In the genomic region with DNA sequence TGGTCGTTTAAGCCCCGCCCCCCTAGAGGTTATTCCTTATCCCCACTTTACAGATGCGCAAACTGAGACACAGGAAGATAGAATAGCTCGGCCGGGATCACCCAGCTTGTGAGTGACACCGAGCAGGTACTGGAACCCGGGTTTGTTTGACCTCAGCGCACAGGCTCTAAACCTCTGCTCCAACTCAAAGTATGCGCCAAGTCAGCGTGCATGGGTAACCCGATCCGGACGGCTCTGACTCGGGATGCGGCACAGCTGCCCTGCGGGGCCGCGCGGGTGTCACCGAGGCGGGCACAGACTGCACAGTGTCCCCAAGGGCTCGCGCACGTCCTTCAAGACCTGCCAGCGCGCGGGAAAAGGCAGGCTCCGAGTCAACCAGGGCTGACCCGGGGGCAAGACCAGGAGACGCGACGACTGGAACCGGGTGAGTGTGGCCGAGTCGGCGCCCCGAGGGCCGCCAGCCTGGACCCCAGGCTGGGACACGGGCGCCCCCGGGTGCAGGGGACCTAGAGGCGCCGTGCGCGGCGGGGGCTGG, we compare ENCODE assay signal across 9 cellular contexts.
A peak's percentile ranks its signal among the peaks of the same experiment; 100 is the strongest.
DNase-seq lines count a peak whose midpoint lies in the region; ATAC-seq and TF ChIP-seq lines count a peak whose summit lies in the region.
"Had no signal": no experiment of that assay in that cellular context is flagged by ENCODE, and none has a peak within 500 bp of the region (broad histone marks: within the 10 kb centered on the region; RNA-seq: fewer than 3 reads in every experiment).

No MANE protein-coding gene starts in this region.

- no peak overlapping the region for H3K27ac ChIP-seq in tibial artery
- H3K27ac ChIP-seq: neutrophil had no signal

- no peaks in the 10 kb centered on the region for H3K36me3 ChIP-seq in tibial artery
- H3K36me3 ChIP-seq: neutrophil had no signal

- no peak overlapping the region for H3K27ac Mint-ChIP-seq in activated CD4-positive, alpha-beta memory T cell treated with anti-CD3 and anti-CD28 coated beads, Interleukin-2, amount 10 ng/mL, durations not matched to agents 7 days and 5 days
- no peak overlapping the region for H3K27ac Mint-ChIP-seq in stimulated activated effector memory CD8-positive, alpha-beta T cell treated with anti-CD3 and anti-CD28 coated beads, Interleukin-12 subunit alpha, Interleukin-12 subunit beta, amount 100 ng/mL, for 72 hours

- H3K9me3 Mint-ChIP-seq in activated CD4-positive, alpha-beta memory T cell treated with anti-CD3 and anti-CD28 coated beads, Interleukin-2, amount 10 ng/mL, durations not matched to agents 7 days and 5 days: no peaks in the 10 kb centered on the region
- H3K9me3 Mint-ChIP-seq in stimulated activated effector memory CD8-positive, alpha-beta T cell treated with anti-CD3 and anti-CD28 coated beads, Interleukin-12 subunit alpha, Interleukin-12 subunit beta, amount 100 ng/mL, for 72 hours: no peaks in the 10 kb centered on the region

- intact Hi-C loops in tibial artery (cut with DNase I; ENCODE audit: low total_unique reads): no loop called here

- ATAC-seq in stimulated activated effector memory CD8-positive, alpha-beta T cell treated with anti-CD3 and anti-CD28 coated beads, Interleukin-12 subunit alpha, Interleukin-12 subunit beta, amount 100 ng/mL, for 72 hours: no peak
- no peak for ATAC-seq in HG02623 (IDR thresholded peaks at IDR 0.05; ENCODE audit: unreplicated experiment)

- H3K4me1 ChIP-seq in tibial artery: peaks cover 0 to 25% (median 20%) of the 10 kb centered on the region in 4 donors

- peak; percentile 16 to 59 for DNase-seq in NCI-H526 (lab: John Stamatoyannopoulos, UW)
- DNase-seq in NCI-H526 treated with DMSO at 0.1 percent for 48 hours (lab: John Stamatoyannopoulos, UW): no peak
- peak; percentile 20 for DNase-seq in activated CD4-positive, alpha-beta memory T cell treated with anti-CD3 and anti-CD28 coated beads, Interleukin-2, amount 10 ng/mL, durations not matched to agents 7 days and 5 days
- DNase-seq in stimulated activated effector memory CD8-positive, alpha-beta T cell treated with anti-CD3 and anti-CD28 coated beads, Interleukin-12 subunit alpha, Interleukin-12 subunit beta, amount 100 ng/mL, for 72 hours (ENCODE audit: low spot score in 2 of 2): peak in 1 of 2 donors; percentile 53
- DNase-seq in tibial artery: no peak
- no peak for DNase-seq in KG1 (lab: John Stamatoyannopoulos, UW)

- H3K4me1 Mint-ChIP-seq in activated CD4-positive, alpha-beta memory T cell treated with anti-CD3 and anti-CD28 coated beads, Interleukin-2, amount 10 ng/mL, durations not matched to agents 7 days and 5 days: peaks cover 59% of the 10 kb centered on the region
- peaks cover 28% of the 10 kb centered on the region for H3K4me1 Mint-ChIP-seq in stimulated activated effector memory CD8-positive, alpha-beta T cell treated with anti-CD3 and anti-CD28 coated beads, Interleukin-12 subunit alpha, Interleukin-12 subunit beta, amount 100 ng/mL, for 72 hours

- TF ChIP-seq CTCF in tibial artery (IDR thresholded peaks at IDR 0.05): no peak

- H3K4me3 ChIP-seq in iPS-11a (ENCODE audit: low read depth, low read length): peak overlapping the region; percentile 86
- H3K4me3 ChIP-seq in tibial artery: peak overlapping the region in 1 of 2 donors; percentile 53

- peaks cover 0 to 50% of the 10 kb centered on the region in 2 donors for H3K27me3 ChIP-seq in tibial artery

- POLR2A ChIA-PET in activated CD4-positive, alpha-beta memory T cell treated with anti-CD3 and anti-CD28 coated beads, Interleukin-2, amount 10 ng/mL, durations not matched to agents 7 days and 5 days (lab: Charles Lee): interaction anchor here (1.1 to 3.2 kb wide), 3 partner anchors 173 to 371 kb away, joined by 3 to 21 read pairs (median 4); no protein-coding TSS in a partner anchor

- H3K36me3 Mint-ChIP-seq in activated CD4-positive, alpha-beta memory T cell treated with anti-CD3 and anti-CD28 coated beads, Interleukin-2, amount 10 ng/mL, durations not matched to agents 7 days and 5 days (ENCODE audit: low read depth): peaks cover 12% of the 10 kb centered on the region
- H3K36me3 Mint-ChIP-seq in stimulated activated effector memory CD8-positive, alpha-beta T cell treated with anti-CD3 and anti-CD28 coated beads, Interleukin-12 subunit alpha, Interleukin-12 subunit beta, amount 100 ng/mL, for 72 hours: no peaks in the 10 kb centered on the region

- H3K27me3 Mint-ChIP-seq in activated CD4-positive, alpha-beta memory T cell treated with anti-CD3 and anti-CD28 coated beads, Interleukin-2, amount 10 ng/mL, durations not matched to agents 7 days and 5 days: peaks cover 38% of the 10 kb centered on the region

- H3K9me3 ChIP-seq in tibial artery: no peaks in the 10 kb centered on the region
- H3K9me3 ChIP-seq: neutrophil had no signal

- CTCF ChIA-PET in activated CD4-positive, alpha-beta memory T cell treated with anti-CD3 and anti-CD28 coated beads, Interleukin-2, amount 10 ng/mL, durations not matched to agents 7 days and 5 days (lab: Charles Lee): interaction anchor here (1.1 to 3.4 kb wide), 7 partner anchors 9 to 458 kb away, joined by 3 to 25 read pairs (median 9); a partner anchor contains a TSS

- H3K4me3 Mint-ChIP-seq in activated CD4-positive, alpha-beta memory T cell treated with anti-CD3 and anti-CD28 coated beads, Interleukin-2, amount 10 ng/mL, durations not matched to agents 7 days and 5 days: peak overlapping the region; percentile 76
- peak overlapping the region; percentile 76 for H3K4me3 Mint-ChIP-seq in stimulated activated effector memory CD8-positive, alpha-beta T cell treated with anti-CD3 and anti-CD28 coated beads, Interleukin-12 subunit alpha, Interleukin-12 subunit beta, amount 100 ng/mL, for 72 hours

Comparison
In these comparisons a context has a peak if more than half of its experiments do, and no peak if none do; other contexts are left out.
1. DNase-seq: peak in NCI-H526 (2 of 2) and activated CD4-positive, alpha-beta memory T cell treated with anti-CD3 and anti-CD28 coated beads, Interleukin-2, amount 10 ng/mL, durations not matched to agents 7 days and 5 days (single experiment); none in NCI-H526 treated with DMSO at 0.1 percent for 48 hours (single experiment), tibial artery (0 of 2) and KG1 (single experiment).